In the genomic region with DNA sequence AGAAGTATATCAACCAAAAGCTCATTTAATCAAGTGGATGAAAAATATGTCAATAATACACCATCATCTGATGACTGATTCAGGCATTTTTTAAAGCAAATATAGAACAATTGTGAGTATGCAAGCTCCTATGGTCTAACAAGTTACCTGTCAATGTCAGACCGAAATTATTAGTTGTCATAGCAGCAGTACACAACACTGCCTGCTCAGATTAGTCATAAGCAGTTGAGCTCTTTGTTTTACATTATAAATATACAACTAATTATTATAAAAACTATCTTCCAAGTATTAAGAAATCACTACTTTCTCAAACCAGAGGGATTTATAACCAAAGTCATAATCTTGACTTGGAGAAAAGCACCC, we compare ENCODE assay signal across 10 cellular contexts.
DNase-seq lines count a peak whose midpoint lies in the region; ATAC-seq, FAIRE-seq and TF ChIP-seq lines count a peak whose summit lies in the region.
"Had no signal": no experiment of that assay in that cellular context is flagged by ENCODE, and none has a peak within 500 bp of the region (broad histone marks: within the 10 kb centered on the region; RNA-seq: fewer than 3 reads in every experiment).

No MANE protein-coding gene starts in this region.

- H3K9me2 ChIP-seq in GM23338 (ENCODE audit: insufficient read depth): no peaks in the 10 kb centered on the region

- peaks cover 70% of the 10 kb centered on the region for H3K36me3 Mint-ChIP-seq in Calu3 (ENCODE audit: insufficient read depth, unreplicated experiment)
- H3K36me3 Mint-ChIP-seq in endothelial cell (ENCODE audit: low read depth, unreplicated experiment): peaks cover 34% of the 10 kb centered on the region
- H3K36me3 Mint-ChIP-seq in GM23338 (ENCODE audit: low read depth): no peaks in the 10 kb centered on the region

- no peaks in the 10 kb centered on the region for H3F3A ChIP-seq in GM23338 (replicated peaks; ENCODE audit: low read depth)

- TF ChIP-seq CTCF in Calu3 (IDR thresholded peaks at IDR 0.05; ENCODE audit: unreplicated experiment) (no peak), Peyer's patch (IDR thresholded peaks at IDR 0.05) (no peak), endothelial cell (IDR thresholded peaks at IDR 0.05; ENCODE audit: unreplicated experiment) (no peak), pancreas (IDR thresholded peaks at IDR 0.05) (no peak), tibial nerve (IDR thresholded peaks at IDR 0.05) (no peak), GM23338 (conservative IDR thresholded peaks at IDR 0.05; ENCODE audit: low read depth in 2 of 2) (no peak)

- H3K4me1 Mint-ChIP-seq in Calu3 (ENCODE audit: low read depth, unreplicated experiment): peaks cover 82% of the 10 kb centered on the region
- H3K4me1 Mint-ChIP-seq in endothelial cell (ENCODE audit: unreplicated experiment): peaks cover 80% of the 10 kb centered on the region
- H3K4me1 Mint-ChIP-seq in GM23338: peaks cover 37% of the 10 kb centered on the region

- no peak for FAIRE-seq in pancreas (lab: Jason Lieb, UNC)

- peak in 3 of 4 donors; percentile 28 to 49 (median 42) for ATAC-seq in pancreas
- no peak for ATAC-seq in GM23338

- H3K9me3 Mint-ChIP-seq in Calu3 (ENCODE audit: low read depth, unreplicated experiment) (no peaks in the 10 kb centered on the region), endothelial cell (ENCODE audit: unreplicated experiment) (no peaks in the 10 kb centered on the region), GM23338 (no peaks in the 10 kb centered on the region)
- H3K9me3 Mint-ChIP-seq: brain had no signal

- H3K4me1 ChIP-seq in Peyer's patch: peaks cover 0 to 40% (median 21%) of the 10 kb centered on the region in 4 donors
- peaks cover 37 to 64% (median 58%) of the 10 kb centered on the region in 3 donors for H3K4me1 ChIP-seq in pancreas
- peaks cover 0 to 41% (median 24%) of the 10 kb centered on the region in 4 donors for H3K4me1 ChIP-seq in tibial nerve
- H3K4me1 ChIP-seq in GM23338 (ENCODE audit: insufficient read depth): peaks cover 29% of the 10 kb centered on the region

- H3K27me3 Mint-ChIP-seq in Calu3 (ENCODE audit: unreplicated experiment) (no peaks in the 10 kb centered on the region), endothelial cell (ENCODE audit: unreplicated experiment) (peaks cover 7% of the 10 kb centered on the region), GM23338 (ENCODE audit: insufficient read depth, low read depth, poor library complexity) (peaks cover 7% of the 10 kb centered on the region)
- H3K27me3 Mint-ChIP-seq: brain had no signal

- no peaks in the 10 kb centered on the region for H3K27me3 ChIP-seq in Peyer's patch
- no peaks in the 10 kb centered on the region for H3K27me3 ChIP-seq in pancreas
- H3K27me3 ChIP-seq in tibial nerve: no peaks in the 10 kb centered on the region
- H3K27me3 ChIP-seq in GM23338 (ENCODE audit: insufficient read depth): no peaks in the 10 kb centered on the region

- no peak for TF ChIP-seq POLR2A in Peyer's patch (IDR thresholded peaks at IDR 0.05)
- TF ChIP-seq POLR2A in tibial nerve (IDR thresholded peaks at IDR 0.05): no peak

- no peak overlapping the region for H3K4me3 Mint-ChIP-seq in Calu3 (ENCODE audit: low read depth, unreplicated experiment)
- H3K4me3 Mint-ChIP-seq in endothelial cell (ENCODE audit: unreplicated experiment): peak overlapping the region; percentile 77
- no peak overlapping the region for H3K4me3 Mint-ChIP-seq in GM23338
- H3K4me3 Mint-ChIP-seq: brain had no signal

- no peak overlapping the region for H3K4me3 ChIP-seq in Peyer's patch
- no peak overlapping the region for H3K4me3 ChIP-seq in pancreas
- no peak overlapping the region for H3K4me3 ChIP-seq in tibial nerve
- H3K4me3 ChIP-seq in GM23338: no peak overlapping the region

- H4K20me1 ChIP-seq in GM23338 (replicated peaks; ENCODE audit: insufficient read depth): peaks cover 3% of the 10 kb centered on the region; the same call in 1 of the 2 replicates

- BruUV-seq in Calu3 (replicated peaks; lab: Mats Ljungman, UMichigan): no TSS peak

- no peaks in the 10 kb centered on the region for H3K36me3 ChIP-seq in Peyer's patch
- no peaks in the 10 kb centered on the region for H3K36me3 ChIP-seq in pancreas
- no peaks in the 10 kb centered on the region for H3K36me3 ChIP-seq in tibial nerve
- H3K36me3 ChIP-seq in GM23338 (ENCODE audit: insufficient read depth): no peaks in the 10 kb centered on the region

- CTCF ChIA-PET in Calu3 (lab: Charles Lee): interaction anchor here (0.9 to 1.3 kb wide), 4 partner anchors 9 to 269 kb away, joined by 3 to 5 read pairs (median 4); no protein-coding TSS in a partner anchor

- 14 to 22% methylated on average over 1 of the region's 1 CpG for WGBS in pancreas, 2 donors
- WGBS in tibial nerve, 2 donors: 86% methylated on average over 1 of the region's 1 CpG

- no peak overlapping the region for H3K4me2 ChIP-seq in GM23338

- H3K27ac ChIP-seq in Peyer's patch (peak overlapping the region; percentile 38 to 80 (median 57)), pancreas (peak overlapping the region; percentile 52 to 85 (median 74)), tibial nerve (peak overlapping the region in 1 of 4 donors; percentile 10), GM23338 (ENCODE audit: low read depth) (no peak overlapping the region)
- H3K27ac ChIP-seq: VCaP had no signal

- no peak for TF ChIP-seq EP300 in tibial nerve (IDR thresholded peaks at IDR 0.05)

- H3K9me3 ChIP-seq in Peyer's patch (no peaks in the 10 kb centered on the region), pancreas (no peaks in the 10 kb centered on the region), tibial nerve (no peaks in the 10 kb centered on the region)

- H3K27ac Mint-ChIP-seq in Calu3 (ENCODE audit: unreplicated experiment) (peak overlapping the region; percentile 94), endothelial cell (ENCODE audit: unreplicated experiment) (peak overlapping the region; percentile 96), GM23338 (no peak overlapping the region)

- intact Hi-C loops in Calu3 (cut with micrococcal nuclease; ENCODE audit: unreplicated experiment): loop anchor here (5.0 kb wide), 1 partner anchor 47 kb away; no protein-coding TSS in a partner anchor
- intact Hi-C loops in pancreas (cut with DNase I): no loop called here

- H2AFZ ChIP-seq in GM23338: no peak overlapping the region

- DNase-seq in Calu3 (no peak), Peyer's patch (no peak), endothelial cell (ENCODE audit: low spot score) (no peak), pancreas (no peak), tibial nerve (ENCODE audit: low spot score in 2 of 2) (no peak), GM23338 (ENCODE audit: low spot score) (no peak), cerebellar cortex (ENCODE audit: low spot score) (no peak)
- DNase-seq in NK-92 treated with Interleukin-12 subunit alpha and Interleukin-12 subunit beta, amount 100 ng/mL, for 24 hours (lab: John Stamatoyannopoulos, UW): no peak

- peaks cover 25% of the 10 kb centered on the region for H3K79me2 ChIP-seq in GM23338 (replicated peaks; ENCODE audit: insufficient read depth)

TF ChIP-seq in GM23338, 12 proteins besides CTCF, POLR2A, EP300 and RAD21:
- TF ChIP-seq STAT1 (IDR thresholded peaks at IDR 0.05; ENCODE audit: unreplicated experiment): no peak
